In the genomic region with DNA sequence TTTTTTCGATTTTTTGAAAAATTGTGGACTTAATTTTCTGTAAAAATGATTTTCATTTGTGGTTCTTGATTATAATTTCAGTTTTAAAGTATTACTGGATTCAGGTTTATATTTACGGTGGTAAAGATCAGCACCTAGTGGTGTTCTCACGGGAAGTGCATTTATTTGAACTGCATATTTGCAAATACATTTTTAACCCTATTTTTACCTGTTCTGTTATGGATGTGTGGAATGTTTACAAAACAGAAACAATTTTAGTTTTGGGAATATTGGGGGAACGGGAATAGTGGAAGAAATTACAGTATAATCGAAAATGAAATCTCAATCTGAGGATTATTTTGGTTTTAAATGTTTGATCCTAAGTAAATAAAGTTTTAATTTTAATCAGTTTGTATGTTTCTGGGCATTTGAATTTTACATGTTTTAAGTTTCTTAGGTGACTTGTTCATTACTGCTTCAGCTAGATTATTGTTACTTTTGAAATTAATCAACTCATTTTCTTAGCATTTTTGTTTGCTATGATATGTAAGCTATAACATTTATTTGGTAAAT, we compare ENCODE assay signal across 8 cellular contexts. TPM values are rescaled to one million over a fixed set of nuclear protein-coding genes. Genes with fewer than 3 reads are reported as not detected.
DNase-seq lines count a peak whose midpoint lies in the region; ATAC-seq and TF ChIP-seq lines count a peak whose summit lies in the region.

No MANE protein-coding gene starts in this region.

- peaks cover 2% of the 10 kb centered on the region for H3F3A ChIP-seq in neural cell (ENCODE audit: insufficient read depth, low read length, poor library complexity, severe bottlenecking)

- no peak for TF ChIP-seq EP300 in neural cell (conservative IDR thresholded peaks at IDR 0.05; ENCODE audit: poor library complexity, severe bottlenecking)

- peak overlapping the region; percentile 74 for H3K9ac ChIP-seq in neural cell (ENCODE audit: low read length)

- peak overlapping the region; percentile 64 for H3K4me3 ChIP-seq in neural cell (ENCODE audit: low read length)

- H3K9me3 ChIP-seq in neural cell (ENCODE audit: low read length): no peaks in the 10 kb centered on the region

- peaks cover 49% of the 10 kb centered on the region for H3K79me2 ChIP-seq in neural cell (replicated peaks; ENCODE audit: insufficient read depth, low read length)

- TF ChIP-seq RAD21 in neural cell (conservative IDR thresholded peaks at IDR 0.05): peak; percentile 42

- TF ChIP-seq CTCF in neural cell (IDR thresholded peaks at IDR 0.05; ENCODE audit: poor library complexity, severe bottlenecking): peak; percentile 53

- H3K9me2 ChIP-seq in neural cell (ENCODE audit: insufficient read depth, low read length): no peaks in the 10 kb centered on the region

- H3K27me3 ChIP-seq in neural cell (ENCODE audit: insufficient read depth, low read depth, low read length): no peaks in the 10 kb centered on the region

- H4K20me1 ChIP-seq in neural cell (ENCODE audit: insufficient read depth): no peaks in the 10 kb centered on the region

- H3K27ac ChIP-seq in epithelial cell of prostate (peak overlapping the region; percentile 92), neural cell (ENCODE audit: low read length) (peak overlapping the region; percentile 91)

- H2AFZ ChIP-seq in neural cell (ENCODE audit: low read depth, low read length): peak overlapping the region; percentile 27

- ATAC-seq in Right ventricle myocardium superior (ENCODE audit: poor library complexity) (peak; percentile 37), Right ventricle myocardium inferior (no peak), HG03025 (IDR thresholded peaks at IDR 0.05; ENCODE audit: low FRiP score, unreplicated experiment) (no peak), left lobe of liver (no peak)

- peak overlapping the region; percentile 54 for H3K4me2 ChIP-seq in neural cell (ENCODE audit: low read length)

- DNase-seq in Right ventricle myocardium superior (no peak), Right ventricle myocardium inferior (ENCODE audit: missing footprints) (no peak), RPMI8226 (peak; percentile 22), epithelial cell of prostate (ENCODE audit: low read depth, low spot score) (no peak), left lobe of liver (ENCODE audit: low spot score) (no peak), NCI-H1436 (lab: John Stamatoyannopoulos, UW) (no peak)

- intact Hi-C loops in Right ventricle myocardium superior (cut with DNase I): loop anchor here (5.0 kb wide), 1 partner anchor 109 kb away; no protein-coding TSS in a partner anchor
- intact Hi-C loops in Right ventricle myocardium inferior (cut with DNase I): loop anchor here (5.0 to 10.0 kb wide), 2 partner anchors 51 to 199 kb away; a partner anchor contains a TSS

- H3K36me3 ChIP-seq in neural cell (ENCODE audit: insufficient read depth, low read length): no peaks in the 10 kb centered on the region

TF ChIP-seq in neural cell, 6 proteins besides CTCF, POLR2A, EP300 and RAD21:
- TF ChIP-seq TAF1 (IDR thresholded peaks at IDR 0.05; ENCODE audit: low read depth) (no peak), MXI1 (conservative IDR thresholded peaks at IDR 0.05; ENCODE audit: poor library complexity, severe bottlenecking) (no peak), POLR2AphosphoS5 (IDR thresholded peaks at IDR 0.05) (no peak), EZH2 (IDR thresholded peaks at IDR 0.05; ENCODE audit: borderline replicate concordance, insufficient read depth, low read length, poor library complexity, severe bottlenecking) (no peak), SMC3 (conservative IDR thresholded peaks at IDR 0.05; ENCODE audit: poor library complexity) (no peak)
- TF ChIP-seq, protein P1, sequence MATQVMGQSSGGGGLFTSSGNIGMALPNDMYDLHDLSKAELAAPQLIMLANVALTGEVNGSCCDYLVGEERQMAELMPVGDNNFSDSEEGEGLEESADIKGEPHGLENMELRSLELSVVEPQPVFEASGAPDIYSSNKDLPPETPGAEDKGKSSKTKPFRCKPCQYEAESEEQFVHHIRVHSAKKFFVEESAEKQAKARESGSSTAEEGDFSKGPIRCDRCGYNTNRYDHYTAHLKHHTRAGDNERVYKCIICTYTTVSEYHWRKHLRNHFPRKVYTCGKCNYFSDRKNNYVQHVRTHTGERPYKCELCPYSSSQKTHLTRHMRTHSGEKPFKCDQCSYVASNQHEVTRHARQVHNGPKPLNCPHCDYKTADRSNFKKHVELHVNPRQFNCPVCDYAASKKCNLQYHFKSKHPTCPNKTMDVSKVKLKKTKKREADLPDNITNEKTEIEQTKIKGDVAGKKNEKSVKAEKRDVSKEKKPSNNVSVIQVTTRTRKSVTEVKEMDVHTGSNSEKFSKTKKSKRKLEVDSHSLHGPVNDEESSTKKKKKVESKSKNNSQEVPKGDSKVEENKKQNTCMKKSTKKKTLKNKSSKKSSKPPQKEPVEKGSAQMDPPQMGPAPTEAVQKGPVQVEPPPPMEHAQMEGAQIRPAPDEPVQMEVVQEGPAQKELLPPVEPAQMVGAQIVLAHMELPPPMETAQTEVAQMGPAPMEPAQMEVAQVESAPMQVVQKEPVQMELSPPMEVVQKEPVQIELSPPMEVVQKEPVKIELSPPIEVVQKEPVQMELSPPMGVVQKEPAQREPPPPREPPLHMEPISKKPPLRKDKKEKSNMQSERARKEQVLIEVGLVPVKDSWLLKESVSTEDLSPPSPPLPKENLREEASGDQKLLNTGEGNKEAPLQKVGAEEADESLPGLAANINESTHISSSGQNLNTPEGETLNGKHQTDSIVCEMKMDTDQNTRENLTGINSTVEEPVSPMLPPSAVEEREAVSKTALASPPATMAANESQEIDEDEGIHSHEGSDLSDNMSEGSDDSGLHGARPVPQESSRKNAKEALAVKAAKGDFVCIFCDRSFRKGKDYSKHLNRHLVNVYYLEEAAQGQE (IDR thresholded peaks at IDR 0.05; ENCODE audit: borderline replicate concordance): no peak

RNA-seq across cellular contexts. Expression of a gene that starts 0.8 kb away (rescaled TPM):
- total RNA-seq in Right ventricle myocardium superior: 52.7 TPM
- 57.1 TPM for total RNA-seq in Right ventricle myocardium inferior
- polyA plus RNA-seq in neural cell: 34.8 and 36.0 TPM in 2 replicates
- 210 and 299 TPM in 2 replicates for polyA minus RNA-seq in neural cell
- total RNA-seq in left lobe of liver: 38.8 TPM
